ENCODE assay signal across 9 cellular contexts in the genomic region with DNA sequence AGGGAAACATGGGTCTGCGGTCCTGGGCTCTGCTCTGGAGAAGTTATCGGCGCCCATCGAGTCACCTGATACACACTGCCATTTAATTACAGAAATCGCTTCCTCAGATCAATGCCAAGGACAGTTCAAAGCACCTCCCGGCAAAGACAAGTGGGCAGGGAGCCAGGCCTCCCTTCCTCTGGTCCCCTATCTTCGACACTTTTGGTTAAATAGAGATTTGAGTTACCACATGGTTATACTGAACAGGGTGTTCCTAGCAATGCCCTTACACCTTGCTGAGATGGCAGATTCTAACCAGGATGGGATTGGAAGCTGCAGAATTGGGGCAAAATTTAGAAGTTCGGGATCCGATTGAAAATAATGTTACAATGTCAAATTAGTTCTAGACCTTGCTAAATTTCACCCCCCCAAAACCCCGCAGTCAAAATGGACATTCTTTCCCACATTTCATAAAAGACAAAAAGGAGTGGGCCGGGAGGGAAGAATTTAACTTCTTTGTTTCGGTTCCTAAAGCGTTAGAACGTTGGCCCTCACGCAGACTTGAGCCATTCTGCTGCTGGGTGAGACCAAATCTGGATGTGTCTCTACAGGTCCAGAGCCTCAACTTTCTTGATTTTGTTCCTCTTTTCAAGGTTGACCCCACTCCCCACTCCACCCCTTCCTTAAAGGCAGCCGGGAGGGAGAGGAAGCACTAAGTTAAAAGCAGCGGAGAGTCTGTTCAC. TPM values are rescaled to one million over a fixed set of nuclear protein-coding genes. Genes with fewer than 3 reads are reported as not detected.
DNase-seq lines count a peak whose midpoint lies in the region; ATAC-seq and TF ChIP-seq lines count a peak whose summit lies in the region.
"Had no signal": no experiment of that assay in that cellular context is flagged by ENCODE, and none has a peak within 500 bp of the region (broad histone marks: within the 10 kb centered on the region; RNA-seq: fewer than 3 reads in every experiment).

No MANE protein-coding gene starts in this region.

- H3K36me3 ChIP-seq in left lung (no peaks in the 10 kb centered on the region), urinary bladder (ENCODE audit: insufficient read depth) (no peaks in the 10 kb centered on the region)

- no peaks in the 10 kb centered on the region for H3K36me3 Mint-ChIP-seq in activated naive CD4-positive, alpha-beta T cell treated with anti-CD3 and anti-CD28 coated beads for 36 hours (ENCODE audit: low read depth)
- H3K36me3 Mint-ChIP-seq in activated CD8-positive, alpha-beta T cell treated with anti-CD3 and anti-CD28 coated beads, Interleukin-2, amount 10 ng/mL, durations not matched to agents 7 days and 5 days (ENCODE audit: low read depth) = peaks cover 7% of the 10 kb centered on the region

- no peaks in the 10 kb centered on the region for H3K9me3 ChIP-seq in left lung

- H3K27ac Mint-ChIP-seq in activated naive CD4-positive, alpha-beta T cell treated with anti-CD3 and anti-CD28 coated beads for 36 hours = no peak overlapping the region
- H3K27ac Mint-ChIP-seq in activated CD8-positive, alpha-beta T cell treated with anti-CD3 and anti-CD28 coated beads, Interleukin-2, amount 10 ng/mL, durations not matched to agents 7 days and 5 days = no peak overlapping the region

- H3K4me1 ChIP-seq in left lung (peaks cover 11 to 23% of the 10 kb centered on the region in 2 donors), urinary bladder (ENCODE audit: insufficient read depth) (no peaks in the 10 kb centered on the region)

- intact Hi-C loops in activated naive CD4-positive, alpha-beta T cell treated with anti-CD3 and anti-CD28 coated beads for 36 hours (cut with micrococcal nuclease) = loop anchor here (1.0 to 10.0 kb wide), 10 partner anchors 21 to 1500 kb away; no protein-coding TSS in a partner anchor
- intact Hi-C loops in left lung (cut with DNase I) = loop anchor here in 1 of 2 donors (5.0 to 10.0 kb wide), 2 partner anchors 950 to 1112 kb away; no protein-coding TSS in a partner anchor

- no peak for TF ChIP-seq CTCF in left lung (IDR thresholded peaks at IDR 0.05)

- WGBS in urinary bladder = 24% methylated on average over 17 of the region's 17 CpGs

- H3K4me1 Mint-ChIP-seq in activated naive CD4-positive, alpha-beta T cell treated with anti-CD3 and anti-CD28 coated beads for 36 hours (ENCODE audit: low read depth) = peaks cover 52% of the 10 kb centered on the region
- H3K4me1 Mint-ChIP-seq in activated CD8-positive, alpha-beta T cell treated with anti-CD3 and anti-CD28 coated beads, Interleukin-2, amount 10 ng/mL, durations not matched to agents 7 days and 5 days (ENCODE audit: low read depth) = peaks cover 41% of the 10 kb centered on the region

- H3K4me3 ChIP-seq in left lung = peak overlapping the region in 1 of 2 donors; percentile 26
- H3K4me3 ChIP-seq in urinary bladder (ENCODE audit: low read depth, low read length) = peak overlapping the region; percentile 3

- H3K9me3 Mint-ChIP-seq in activated naive CD4-positive, alpha-beta T cell treated with anti-CD3 and anti-CD28 coated beads for 36 hours = no peaks in the 10 kb centered on the region
- no peaks in the 10 kb centered on the region for H3K9me3 Mint-ChIP-seq in activated CD8-positive, alpha-beta T cell treated with anti-CD3 and anti-CD28 coated beads, Interleukin-2, amount 10 ng/mL, durations not matched to agents 7 days and 5 days (ENCODE audit: insufficient read depth)

- CTCF ChIA-PET in activated naive CD4-positive, alpha-beta T cell treated with anti-CD3 and anti-CD28 coated beads for 36 hours (lab: Charles Lee) = interaction anchor here (0.6 to 3.2 kb wide), 27 partner anchors 10 to 1110 kb away, joined by 3 to 29 read pairs (median 4); no protein-coding TSS in a partner anchor
- CTCF ChIA-PET in activated CD8-positive, alpha-beta T cell treated with anti-CD3 and anti-CD28 coated beads, Interleukin-2, amount 10 ng/mL, durations not matched to agents 7 days and 5 days (lab: Charles Lee) = interaction anchor here (0.7 to 3.0 kb wide), 26 partner anchors 7 to 1110 kb away, joined by 3 to 34 read pairs (median 4); no protein-coding TSS in a partner anchor

- H3K27me3 Mint-ChIP-seq in activated naive CD4-positive, alpha-beta T cell treated with anti-CD3 and anti-CD28 coated beads for 36 hours (ENCODE audit: low read depth) = peaks cover 64% of the 10 kb centered on the region
- H3K27me3 Mint-ChIP-seq in activated CD8-positive, alpha-beta T cell treated with anti-CD3 and anti-CD28 coated beads, Interleukin-2, amount 10 ng/mL, durations not matched to agents 7 days and 5 days (ENCODE audit: low read depth) = peaks cover 71% of the 10 kb centered on the region

- POLR2A ChIA-PET in activated CD8-positive, alpha-beta T cell treated with anti-CD3 and anti-CD28 coated beads, Interleukin-2, amount 10 ng/mL, durations not matched to agents 7 days and 5 days (lab: Charles Lee) = no interaction called here

- H3K27ac ChIP-seq in left lung (no peak overlapping the region), urinary bladder (ENCODE audit: low read depth) (no peak overlapping the region)

- peak overlapping the region; percentile 56 for H3K4me3 Mint-ChIP-seq in activated naive CD4-positive, alpha-beta T cell treated with anti-CD3 and anti-CD28 coated beads for 36 hours
- H3K4me3 Mint-ChIP-seq in activated CD8-positive, alpha-beta T cell treated with anti-CD3 and anti-CD28 coated beads, Interleukin-2, amount 10 ng/mL, durations not matched to agents 7 days and 5 days = peak overlapping the region; percentile 62

- peaks cover 55 to 87% of the 10 kb centered on the region in 2 donors for H3K27me3 ChIP-seq in left lung

- no peak for DNase-seq in activated naive CD4-positive, alpha-beta T cell treated with anti-CD3 and anti-CD28 coated beads for 36 hours
- DNase-seq in activated naive CD4-positive, alpha-beta T cell treated with Interleukin-2 at 50 U/mL for 16 hours = no peak
- no peak for DNase-seq in activated CD8-positive, alpha-beta T cell treated with anti-CD3 and anti-CD28 coated beads, Interleukin-2, amount 10 ng/mL, durations not matched to agents 7 days and 5 days
- no peak for DNase-seq in left lung
- no peak for DNase-seq in effector CD8-positive, alpha-beta T cell (lab: John Stamatoyannopoulos, UW)
- DNase-seq in activated CD4-positive, CD25-positive, alpha-beta regulatory T cell treated with anti-CD3 and anti-CD28 coated beads, Interleukin-2, amount 50 U/mL, for 72 hours = no peak

- ATAC-seq in activated CD8-positive, alpha-beta T cell treated with anti-CD3 and anti-CD28 coated beads, Interleukin-2, amount 10 ng/mL, durations not matched to agents 7 days and 5 days = no peak
- ATAC-seq in left lung = peak; percentile 8
- ATAC-seq in HG03025 (IDR thresholded peaks at IDR 0.05; ENCODE audit: low FRiP score, unreplicated experiment) = no peak

RNA-seq across cellular contexts. Expression of gene DLX5, which starts 2.2 kb away (rescaled TPM):
- not detected for total RNA-seq in activated naive CD4-positive, alpha-beta T cell treated with anti-CD3 and anti-CD28 coated beads for 36 hours
- total RNA-seq in activated CD8-positive, alpha-beta T cell treated with anti-CD3 and anti-CD28 coated beads, Interleukin-2, amount 10 ng/mL, durations not matched to agents 7 days and 5 days = not detected
- total RNA-seq in left lung (1 to 10 TPM in 1 of 2 donors, not detected in 1; 1.8 TPM), urinary bladder (0.74 TPM)
- 0.20 TPM for polyA plus RNA-seq in urinary bladder
- total RNA-seq: kidney epithelial cell had no signal

RNA-seq across cellular contexts. Expression of gene DLX6, which starts 21.5 kb away (rescaled TPM):
- not detected for total RNA-seq in activated naive CD4-positive, alpha-beta T cell treated with anti-CD3 and anti-CD28 coated beads for 36 hours
- not detected for total RNA-seq in activated CD8-positive, alpha-beta T cell treated with anti-CD3 and anti-CD28 coated beads, Interleukin-2, amount 10 ng/mL, durations not matched to agents 7 days and 5 days
- not detected for total RNA-seq in left lung
- 0.48 TPM for total RNA-seq in urinary bladder
- polyA plus RNA-seq in urinary bladder = 0.09 TPM
- total RNA-seq: kidney epithelial cell had no signal
